ENCODE assay signal across 23 cellular contexts in the genomic region with DNA sequence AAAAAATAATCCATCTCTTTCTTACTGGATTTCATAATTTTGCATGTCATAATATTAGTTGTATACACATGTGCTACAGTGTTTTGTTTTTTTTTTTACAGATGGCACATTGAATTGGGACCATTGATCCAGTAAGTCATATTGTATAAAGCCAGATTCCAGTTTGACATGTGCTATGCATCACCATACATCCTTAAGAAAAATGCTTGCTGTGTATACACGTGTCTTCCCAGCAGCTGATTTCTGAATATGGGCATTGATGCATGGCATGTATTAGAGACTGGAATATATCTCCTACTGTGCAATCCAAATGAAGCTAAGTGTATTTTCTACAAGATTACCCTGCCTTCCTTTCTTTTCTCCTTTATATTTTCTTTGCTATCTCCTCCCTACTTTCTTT.
"Had no signal": no experiment of that assay in that cellular context is flagged by ENCODE, and none has a peak within 500 bp of the region (broad histone marks: within the 10 kb centered on the region; RNA-seq: fewer than 3 reads in every experiment).

No MANE protein-coding gene starts in this region.

- H3K27ac ChIP-seq: coronary artery, dorsolateral prefrontal cortex, epithelial cell of prostate, esophagus squamous epithelium, gastrocnemius medialis, heart right ventricle, left lung, lower lobe of right lung had no signal

- ATAC-seq: esophagus mucosa, gastrocnemius medialis, heart right ventricle, left cardiac atrium, left lung, left ventricle myocardium superior, lower lobe of right lung had no signal

- H3K27ac Mint-ChIP-seq: memory B cell had no signal

- H3K9me3 ChIP-seq: esophagus squamous epithelium, gastrocnemius medialis, left lung, lower lobe of right lung had no signal

- H3K4me3 Mint-ChIP-seq: memory B cell had no signal

- H3K27me3 Mint-ChIP-seq: memory B cell had no signal

- H3K4me3 ChIP-seq: coronary artery, dorsolateral prefrontal cortex, esophagus squamous epithelium, gastrocnemius medialis, heart right ventricle, left lung, lower lobe of right lung had no signal

- H3K4me1 ChIP-seq: esophagus squamous epithelium, gastrocnemius medialis, heart right ventricle, left lung, lower lobe of right lung had no signal

- DNase-seq: dermis blood vessel endothelial cell; dorsolateral prefrontal cortex; effector CD4-positive, alpha-beta T cell; effector memory CD4-positive, alpha-beta T cell; erythroblast; esophagus squamous epithelium; foreskin fibroblast; foreskin melanocyte; gastrocnemius medialis; glutamatergic neuron; head of caudate nucleus; heart right ventricle; hippocampal formation; left cardiac atrium; left lung; left ventricle myocardium superior; lower lobe of right lung; mesendoderm; midbrain had no signal

- H3K36me3 Mint-ChIP-seq: memory B cell had no signal

- H3K36me3 ChIP-seq: esophagus squamous epithelium, gastrocnemius medialis, heart right ventricle, left lung, lower lobe of right lung had no signal

- H3K27me3 ChIP-seq: esophagus squamous epithelium, gastrocnemius medialis, heart right ventricle, left lung had no signal
